Comparison of ENCODE assay signal across 17 cellular contexts in genomic region chrX:132924426-132924825, GRCh38.
"Had no signal": no experiment of that assay in that cellular context is flagged by ENCODE, and none has a peak within 500 bp of the region (broad histone marks: within the 10 kb centered on the region; RNA-seq: fewer than 3 reads in every experiment).

No MANE protein-coding gene starts in this region.

- H3K9me3 Mint-ChIP-seq: dendritic cell treated with granulocyte-macrophage colony-stimulating factor and Interleukin-4, amounts not matched to agents 40 ng/mL and 50 ng/mL, for 4 days; effector memory CD8-positive, alpha-beta T cell had no signal

- ATAC-seq: effector memory CD8-positive, alpha-beta T cell; esophagus mucosa; foreskin keratinocyte; gastroesophageal sphincter; heart left ventricle; left cardiac atrium; left lung; left ventricle myocardium superior; lower lobe of right lung had no signal

- H3K4me3 Mint-ChIP-seq: dendritic cell treated with granulocyte-macrophage colony-stimulating factor and Interleukin-4, amounts not matched to agents 40 ng/mL and 50 ng/mL, for 4 days; effector memory CD8-positive, alpha-beta T cell; endodermal cell had no signal

- H3K27me3 Mint-ChIP-seq: dendritic cell treated with granulocyte-macrophage colony-stimulating factor and Interleukin-4, amounts not matched to agents 40 ng/mL and 50 ng/mL, for 4 days had no signal

- H3K27ac Mint-ChIP-seq: dendritic cell treated with granulocyte-macrophage colony-stimulating factor and Interleukin-4, amounts not matched to agents 40 ng/mL and 50 ng/mL, for 4 days; effector memory CD8-positive, alpha-beta T cell; endodermal cell had no signal

- DNase-seq: colonic mucosa; cortex of kidney; effector CD8-positive, alpha-beta T cell; effector memory CD8-positive, alpha-beta T cell; endodermal cell; erythroblast; foreskin keratinocyte; heart left ventricle; left cardiac atrium; left lung; left ventricle myocardium superior; lower lobe of right lung; mesenchymal stem cell; midbrain had no signal
